In genomic region chr17:18324140-18325049, GRCh38 we compare ENCODE assay signal across 2 cellular contexts.
A peak's percentile ranks its signal among the peaks of the same experiment; 100 is the strongest.
TF ChIP-seq lines count a peak whose summit lies in the region.

No MANE protein-coding gene starts in this region.

TF ChIP-seq in A549, 52 proteins besides CTCF, POLR2A, EP300 and RAD21:
- no peak for TF ChIP-seq JUNB (IDR thresholded peaks at IDR 0.05)
- TF ChIP-seq CBX8 (IDR thresholded peaks at IDR 0.05), result no peak
- no peak for TF ChIP-seq HEYL (CRISPR knock-in tag; IDR thresholded peaks at IDR 0.05)
- no peak for TF ChIP-seq ZC3H11A (IDR thresholded peaks at IDR 0.05)
- TF ChIP-seq HDAC2 (IDR thresholded peaks at IDR 0.05), result no peak
- TF ChIP-seq ZNF302 (CRISPR knock-in tag; IDR thresholded peaks at IDR 0.05), result no peak
- TF ChIP-seq NFE2L2 (conservative IDR thresholded peaks at IDR 0.05; ENCODE audit: low read length), result 0 out of 2 replicates have a peak, but pooled peaks have one; percentile 1
- no peak for TF ChIP-seq MAX (IDR thresholded peaks at IDR 0.05)
- TF ChIP-seq FOXS1 (CRISPR knock-in tag; IDR thresholded peaks at IDR 0.05), result no peak

TF ChIP-seq in HepG2, 621 proteins besides CTCF, POLR2A, EP300 and RAD21:
- 0 out of 2 replicates have a peak, but pooled peaks have one; percentile 3 for TF ChIP-seq POLR2G (IDR thresholded peaks at IDR 0.05; ENCODE audit: low read depth, low read length)
- TF ChIP-seq SYNCRIP (IDR thresholded peaks at IDR 0.05; ENCODE audit: insufficient read depth, low read depth, low read length), result no peak
- TF ChIP-seq MZF1 (CRISPR knock-in tag; IDR thresholded peaks at IDR 0.05; ENCODE audit: borderline replicate concordance), result no peak
- peak; percentile 27 for TF ChIP-seq AGO2 (optimal IDR thresholded peaks at IDR 0.05; ENCODE audit: low read depth, low read length)
- TF ChIP-seq NONO (IDR thresholded peaks at IDR 0.05), result no peak
- no peak for TF ChIP-seq NONO (CRISPR knock-in tag; conservative IDR thresholded peaks at IDR 0.05)
- no peak for TF ChIP-seq ZNF235 (CRISPR knock-in tag; IDR thresholded peaks at IDR 0.05; ENCODE audit: borderline replicate concordance)
